Comparison of ENCODE assay signal across 8 cellular contexts in genomic region chr1:59759156-59759925, GRCh38. TPM values are rescaled to one million over a fixed set of nuclear protein-coding genes. Genes with fewer than 3 reads are reported as not detected.
DNase-seq lines count a peak whose midpoint lies in the region; ATAC-seq and TF ChIP-seq lines count a peak whose summit lies in the region.

No MANE protein-coding gene starts in this region.

- in situ Hi-C loops in GM13977 (cut with MboI; ENCODE audit: low pct_unique_long_range_greater_than_20kb, low sequenced_read_pairs, unreplicated experiment) = loop anchor here (25.0 kb wide), 1 partner anchor 1247 kb away; no protein-coding TSS in a partner anchor

- H3K27ac ChIP-seq in right cardiac atrium (ENCODE audit: low read length) = peak overlapping the region; percentile 51

- no peaks in the 10 kb centered on the region for H3K27me3 Mint-ChIP-seq in T-helper 1 cell treated with Interleukin-12 subunit alpha and Interleukin-12 subunit beta and Interleukin-4 antibody, amounts not matched to agents 30 μg/mL and 1 μg/mL, for 36 hours (ENCODE audit: low read depth)

- H3K27me3 ChIP-seq in right cardiac atrium (ENCODE audit: control insufficient read depth, insufficient read depth) = no peaks in the 10 kb centered on the region

- H3K4me3 Mint-ChIP-seq in T-helper 1 cell treated with Interleukin-12 subunit alpha and Interleukin-12 subunit beta and Interleukin-4 antibody, amounts not matched to agents 30 μg/mL and 1 μg/mL, for 36 hours = peak overlapping the region; percentile 44

- H3K4me1 ChIP-seq in right cardiac atrium (ENCODE audit: control insufficient read depth, insufficient read depth, low read length) = no peaks in the 10 kb centered on the region

- WGBS in right cardiac atrium = 2% methylated on average over 11 of the region's 11 CpGs

- peak; percentile 83 for ATAC-seq in HG02870 (IDR thresholded peaks at IDR 0.05; ENCODE audit: unreplicated experiment)
- peak; percentile 95 to 96 for ATAC-seq in right cardiac atrium

- no peaks in the 10 kb centered on the region for H3K9me3 ChIP-seq in right cardiac atrium (ENCODE audit: control insufficient read depth, low read length)

- intact Hi-C loops in right cardiac atrium (cut with DNase I) = loop anchor here in 2 of 4 donors (5.0 to 10.0 kb wide), 4 partner anchors 42 to 1015 kb away; no protein-coding TSS in a partner anchor

- H3K4me1 Mint-ChIP-seq in T-helper 1 cell treated with Interleukin-12 subunit alpha and Interleukin-12 subunit beta and Interleukin-4 antibody, amounts not matched to agents 30 μg/mL and 1 μg/mL, for 36 hours (ENCODE audit: low read depth) = peaks cover 4% of the 10 kb centered on the region

- DNase-seq in GM13977 (ENCODE audit: low spot score) (peak; percentile 70), NCI-H146 treated with DMSO at 0.1 percent for 48 hours (lab: John Stamatoyannopoulos, UW; ENCODE audit: unreplicated experiment) (peak; percentile 80), amygdala (lab: John Stamatoyannopoulos, UW) (peak in 54 of 56 donors; percentile 8 to 88 (median 64)), right cardiac atrium (peak; percentile 82 to 92 (median 90)), retina (peak; percentile 88), cortex of kidney (lab: John Stamatoyannopoulos, UW) (no peak)

- peak; percentile 90 for TF ChIP-seq CTCF in GM13977 (IDR thresholded peaks at IDR 0.05; ENCODE audit: extremely low read depth, insufficient read depth, missing control alignments)

- peak overlapping the region; percentile 51 for H3K4me3 ChIP-seq in right cardiac atrium (ENCODE audit: low read length)

- no peak overlapping the region for H3K27ac Mint-ChIP-seq in T-helper 1 cell treated with Interleukin-12 subunit alpha and Interleukin-12 subunit beta and Interleukin-4 antibody, amounts not matched to agents 30 μg/mL and 1 μg/mL, for 36 hours

- H3K36me3 Mint-ChIP-seq in T-helper 1 cell treated with Interleukin-12 subunit alpha and Interleukin-12 subunit beta and Interleukin-4 antibody, amounts not matched to agents 30 μg/mL and 1 μg/mL, for 36 hours (ENCODE audit: low read depth) = no peaks in the 10 kb centered on the region

- no peaks in the 10 kb centered on the region for H3K9me3 Mint-ChIP-seq in T-helper 1 cell treated with Interleukin-12 subunit alpha and Interleukin-12 subunit beta and Interleukin-4 antibody, amounts not matched to agents 30 μg/mL and 1 μg/mL, for 36 hours

RNA-seq across cellular contexts. Expression of gene HOOK1, which starts 55.4 kb away (rescaled TPM):
- total RNA-seq in right cardiac atrium = 10 to 100 TPM in 2 of 4 donors, 1 to 10 TPM in 2; 7.8 to 12.0 (median 9.8) TPM
- 3.9 TPM for polyA plus RNA-seq in right cardiac atrium
